Comparison of ENCODE assay signal across 8 cellular contexts in genomic region chr14:99971929-99972747, GRCh38.
DNase-seq lines count a peak whose midpoint lies in the region; ATAC-seq and TF ChIP-seq lines count a peak whose summit lies in the region.

No MANE protein-coding gene starts in this region.

- H4K20me1 ChIP-seq in DND-41 (ENCODE audit: insufficient read depth, low read length) (peaks cover 30% of the 10 kb centered on the region; the same call in 1 of the 2 replicates), GM23248 (ENCODE audit: insufficient read depth) (no peaks in the 10 kb centered on the region)

- peaks cover 39% of the 10 kb centered on the region for H3K4me1 ChIP-seq in DND-41 (ENCODE audit: insufficient read depth, low read length)
- peaks cover 23% of the 10 kb centered on the region for H3K4me1 ChIP-seq in GM23248 (ENCODE audit: insufficient read depth)
- H3K4me1 ChIP-seq in iPS-18a (ENCODE audit: control insufficient read depth, low read depth, low read length) = peaks cover 7% of the 10 kb centered on the region

- H2AFZ ChIP-seq in DND-41 (ENCODE audit: low read depth, low read length) (peak overlapping the region; percentile 77), GM23248 (peak overlapping the region; percentile 75)

- in situ Hi-C loops in GM23248 (cut with MboI) = no loop called here

- peak; percentile 52 for DNase-seq in DND-41
- peak; percentile 61 for DNase-seq in GM23248
- DNase-seq in NCI-H1694 treated with DMSO at 0.1 percent for 48 hours (lab: John Stamatoyannopoulos, UW) = peak; percentile 41
- DNase-seq in activated naive CD8-positive, alpha-beta T cell treated with anti-CD3 and anti-CD28 coated beads, Interleukin-2, amount 10 ng/mL, durations not matched to agents 7 days and 5 days = peak; percentile 59
- DNase-seq in stimulated activated CD4-positive, alpha-beta T cell treated with anti-CD3 and anti-CD28 coated beads, Interleukin-4, amount 100 ng/mL, for 4 hours = peak; percentile 5 to 8
- DNase-seq in OCI-M1 (lab: John Stamatoyannopoulos, UW) = no peak
- DNase-seq in cortex of kidney (lab: John Stamatoyannopoulos, UW) = no peak

- H3K36me3 ChIP-seq in DND-41 (ENCODE audit: insufficient read depth, low read length) = peaks cover 10% of the 10 kb centered on the region; the same call in 1 of the 2 replicates
- no peaks in the 10 kb centered on the region for H3K36me3 ChIP-seq in GM23248 (ENCODE audit: low read depth)
- H3K36me3 ChIP-seq in iPS-18a (ENCODE audit: control insufficient read depth, low read depth, low read length) = no peaks in the 10 kb centered on the region

- ATAC-seq in DND-41 (ENCODE audit: insufficient read depth, low read depth) = peak; percentile 43
- ATAC-seq in activated naive CD8-positive, alpha-beta T cell treated with anti-CD3 and anti-CD28 coated beads, Interleukin-2, amount 10 ng/mL, durations not matched to agents 7 days and 5 days (ENCODE audit: low read depth) = peak; percentile 41

- peaks cover 12% of the 10 kb centered on the region for H3K4me1 Mint-ChIP-seq in activated naive CD8-positive, alpha-beta T cell treated with anti-CD3 and anti-CD28 coated beads, Interleukin-2, amount 10 ng/mL, durations not matched to agents 7 days and 5 days

- peak overlapping the region; percentile 98 for H3K4me3 Mint-ChIP-seq in activated naive CD8-positive, alpha-beta T cell treated with anti-CD3 and anti-CD28 coated beads, Interleukin-2, amount 10 ng/mL, durations not matched to agents 7 days and 5 days

- 1 to 2% methylated on average over 61 to 62 of the region's 81 CpGs for WGBS in GM23248 (ENCODE audit: low coverage in 1 of 2, low lambda C conversion rate in 2 of 2, missing lambda C conversion rate in 2 of 2), 2 experiments

- TF ChIP-seq CTCF in DND-41 (IDR thresholded peaks at IDR 0.05; ENCODE audit: borderline replicate concordance, extremely low read depth, low read length, poor library complexity, severe bottlenecking) = no peak

- H3K27me3 ChIP-seq in DND-41 (ENCODE audit: insufficient read depth, low read length, poor library complexity) (peaks cover 4% of the 10 kb centered on the region), GM23248 (replicated peaks; ENCODE audit: insufficient read depth) (no peaks in the 10 kb centered on the region), iPS-18a (ENCODE audit: control insufficient read depth, insufficient read depth, low read length) (peaks cover 36% of the 10 kb centered on the region)

- peaks cover 53% of the 10 kb centered on the region for H3K79me2 ChIP-seq in DND-41 (ENCODE audit: insufficient read depth, low read length)
- peaks cover 50% of the 10 kb centered on the region for H3K79me2 ChIP-seq in GM23248 (ENCODE audit: insufficient read depth)

- POLR2A ChIA-PET in activated naive CD8-positive, alpha-beta T cell treated with anti-CD3 and anti-CD28 coated beads, Interleukin-2, amount 10 ng/mL, durations not matched to agents 7 days and 5 days (lab: Charles Lee) = interaction anchor here (0.7 to 1.2 kb wide), 2 partner anchors 84 to 324 kb away, joined by 3 to 4 read pairs; no protein-coding TSS in a partner anchor

- H3K9me2 ChIP-seq in GM23248 (ENCODE audit: insufficient read depth) = no peaks in the 10 kb centered on the region

- H3K27ac ChIP-seq in DND-41 (ENCODE audit: low read length) (peak overlapping the region; percentile 80), GM23248 (peak overlapping the region; percentile 13; the same call in 1 of the 2 replicates), iPS-18a (ENCODE audit: low read length) (no peak overlapping the region)

- peaks cover 1% of the 10 kb centered on the region for H3K9me3 Mint-ChIP-seq in activated naive CD8-positive, alpha-beta T cell treated with anti-CD3 and anti-CD28 coated beads, Interleukin-2, amount 10 ng/mL, durations not matched to agents 7 days and 5 days

- peak overlapping the region; percentile 84 for H3K4me2 ChIP-seq in DND-41 (ENCODE audit: insufficient read depth, low read length)
- H3K4me2 ChIP-seq in GM23248 (ENCODE audit: unreplicated experiment) = peak overlapping the region; percentile 88

- H3K9me3 ChIP-seq in DND-41 (ENCODE audit: insufficient read depth, low read length, severe bottlenecking) (peaks cover 3% of the 10 kb centered on the region), GM23248 (ENCODE audit: low read depth) (no peaks in the 10 kb centered on the region), iPS-18a (ENCODE audit: control insufficient read depth, low read depth, low read length) (peaks cover 6% of the 10 kb centered on the region)

- peak overlapping the region; percentile 81 for H3K27ac Mint-ChIP-seq in activated naive CD8-positive, alpha-beta T cell treated with anti-CD3 and anti-CD28 coated beads, Interleukin-2, amount 10 ng/mL, durations not matched to agents 7 days and 5 days

- peak overlapping the region; percentile 67 to 83 for H3K4me3 ChIP-seq in DND-41 (ENCODE audit: low read depth in 1 of 2, low read length in 2 of 2)
- H3K4me3 ChIP-seq in GM23248 = peak overlapping the region; percentile 85
- peak overlapping the region; percentile 83 for H3K4me3 ChIP-seq in iPS-18a (ENCODE audit: low read length)

- H3K36me3 Mint-ChIP-seq in activated naive CD8-positive, alpha-beta T cell treated with anti-CD3 and anti-CD28 coated beads, Interleukin-2, amount 10 ng/mL, durations not matched to agents 7 days and 5 days = peaks cover 4% of the 10 kb centered on the region

- H3K27me3 Mint-ChIP-seq in activated naive CD8-positive, alpha-beta T cell treated with anti-CD3 and anti-CD28 coated beads, Interleukin-2, amount 10 ng/mL, durations not matched to agents 7 days and 5 days = peaks cover 27% of the 10 kb centered on the region

- H3K9ac ChIP-seq in DND-41 (ENCODE audit: low read depth, low read length) = peak overlapping the region; percentile 95
- peak overlapping the region; percentile 81 for H3K9ac ChIP-seq in GM23248
- peak overlapping the region; percentile 68 for H3K9ac ChIP-seq in iPS-18a (ENCODE audit: low read length)

- peaks cover 30% of the 10 kb centered on the region for H3F3A ChIP-seq in GM23248 (ENCODE audit: insufficient read depth)

Comparison
In these comparisons a context has a peak if more than half of its experiments do, and no peak if none do; other contexts are left out.
1. DNase-seq: peak in DND-41 (single experiment), GM23248 (single experiment), NCI-H1694 treated with DMSO at 0.1 percent for 48 hours (single experiment), activated naive CD8-positive, alpha-beta T cell treated with anti-CD3 and anti-CD28 coated beads, Interleukin-2, amount 10 ng/mL, durations not matched to agents 7 days and 5 days (single experiment) and stimulated activated CD4-positive, alpha-beta T cell treated with anti-CD3 and anti-CD28 coated beads, Interleukin-4, amount 100 ng/mL, for 4 hours (2 of 2); none in OCI-M1 (single experiment) and cortex of kidney (single experiment).
2. Peak in every context shown above with its lines, with median percentiles within 50 percentile points of each other: H3K4me3 ChIP-seq and H3K9ac ChIP-seq.